Comparison of ENCODE assay signal across 8 cellular contexts in the genomic region with DNA sequence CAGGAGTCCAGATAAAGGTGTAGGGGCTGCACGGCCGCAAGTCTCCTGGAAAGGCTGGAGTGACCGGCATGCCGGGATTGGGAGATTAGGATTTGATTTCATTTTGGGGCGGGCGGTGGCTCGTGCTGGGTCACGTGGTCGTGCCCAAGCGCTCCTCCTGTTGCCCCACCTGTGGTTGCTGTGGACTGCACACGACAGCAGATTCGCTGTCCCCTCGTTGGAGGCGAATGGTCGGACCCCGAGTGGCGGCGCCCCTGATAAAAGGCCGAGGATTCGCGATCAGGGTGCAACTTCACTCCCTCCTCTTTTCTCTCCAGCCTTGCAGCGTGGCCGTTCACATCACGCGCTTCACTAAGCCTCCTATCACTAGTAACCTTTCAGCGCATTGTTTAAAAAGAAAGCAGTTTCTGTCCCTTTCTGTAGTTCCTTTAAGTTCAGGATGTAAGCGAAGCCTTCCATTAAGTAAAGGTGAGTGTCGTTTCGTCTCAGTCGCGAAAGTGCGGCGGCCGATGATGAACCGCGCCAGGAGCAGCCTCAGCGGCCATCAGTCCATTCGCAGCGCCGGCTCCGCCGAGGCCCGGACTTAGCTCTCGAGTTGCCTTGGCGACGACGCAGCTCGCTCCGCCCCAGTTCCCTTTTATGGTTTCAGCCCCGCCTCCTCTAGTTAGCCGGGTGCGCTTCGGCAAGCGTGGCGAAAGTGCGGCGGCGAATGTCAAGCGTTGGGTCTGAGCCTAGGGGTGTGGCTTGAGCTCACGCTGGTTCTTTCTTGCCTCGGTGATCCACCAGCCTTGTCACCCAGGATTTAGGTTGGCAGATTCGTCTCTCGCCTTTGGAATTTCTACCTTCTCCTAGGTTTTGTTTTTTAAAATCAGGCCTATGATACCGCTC.
DNase-seq lines count a peak whose midpoint lies in the region; ATAC-seq, FAIRE-seq and TF ChIP-seq lines count a peak whose summit lies in the region.

No MANE protein-coding gene starts in this region.

- H3K4me3 Mint-ChIP-seq in nephron = peak overlapping the region; percentile 95 to 99 (median 96)

- ATAC-seq in GM21515 (IDR thresholded peaks at IDR 0.05; ENCODE audit: unreplicated experiment) = peak; percentile 54

- TF ChIP-seq CTCF in D721Med (IDR thresholded peaks at IDR 0.05; ENCODE audit: insufficient read depth, missing control alignments) (no peak), RWPE1 (conservative IDR thresholded peaks at IDR 0.05; ENCODE audit: low read depth) (no peak), nephron (IDR thresholded peaks at IDR 0.05; ENCODE audit: unreplicated experiment in 3 of 3) (no peak)

- no peaks in the 10 kb centered on the region for H3K27me3 Mint-ChIP-seq in nephron (ENCODE audit: low read depth)

- CTCF ChIA-PET in RWPE1 (lab: Yijun Ruan, JAX) = no interaction called here

- DNase-seq in D721Med (ENCODE audit: insufficient read length, low spot score) = peak; percentile 88
- peak; percentile 96 for DNase-seq in RWPE1 (ENCODE audit: low spot score)
- peak; percentile 98 for DNase-seq in activated gamma-delta T cell treated with Interleukin-2 at 50 U/mL for 16 hours
- DNase-seq in fibroblast of the conjunctiva (ENCODE audit: low read depth) = peak; percentile 97
- DNase-seq in stimulated activated naive CD4-positive, alpha-beta T cell treated with Interleukin-2 at 50 U/mL for 16 hours (lab: John Stamatoyannopoulos, UW) = peak; percentile 90

- no peak for TF ChIP-seq RAD21 in Ishikawa (IDR thresholded peaks at IDR 0.05; ENCODE audit: low read depth)

- POLR2A ChIA-PET in RWPE1 (lab: Yijun Ruan, JAX; ENCODE audit: low non-redundant PET) = interaction anchor here (0.6 to 0.9 kb wide), 2 partner anchors 10 to 35 kb away, joined by 4 read pairs; no protein-coding TSS in a partner anchor

- H3K4me1 Mint-ChIP-seq in nephron = peaks cover 31% of the 10 kb centered on the region

- H3K27ac Mint-ChIP-seq in nephron = peak overlapping the region; percentile 99 to 100 (median 100)

- peak; percentile 70 for TF ChIP-seq EP300 in Ishikawa (IDR thresholded peaks at IDR 0.05; ENCODE audit: borderline replicate concordance)

- peaks cover 24% of the 10 kb centered on the region for H3K36me3 Mint-ChIP-seq in nephron (ENCODE audit: low read depth)

- FAIRE-seq in D721Med (lab: Jason Lieb, UNC) = peak; percentile 46

- H3K9me3 Mint-ChIP-seq in nephron = no peaks in the 10 kb centered on the region

- H3K27ac ChIP-seq in RWPE1 = peak overlapping the region; percentile 93

TF ChIP-seq in Ishikawa, 13 proteins besides CTCF, POLR2A, EP300 and RAD21:
- no peak; the same call in 1 of the 2 replicates for TF ChIP-seq EGR1 (IDR thresholded peaks at IDR 0.05)
- TF ChIP-seq MAX (IDR thresholded peaks at IDR 0.05) = peak; percentile 86
- peak; percentile 56 for TF ChIP-seq TEAD4 (IDR thresholded peaks at IDR 0.05)
- peak; percentile 44 for TF ChIP-seq TAF1 (IDR thresholded peaks at IDR 0.05; ENCODE audit: low read depth)
- no peak for TF ChIP-seq REST (IDR thresholded peaks at IDR 0.05; ENCODE audit: low read depth)
- no peak; the same call in 1 of the 2 replicates for TF ChIP-seq CEBPB (IDR thresholded peaks at IDR 0.05)
- peak; percentile 81 for TF ChIP-seq YY1 (IDR thresholded peaks at IDR 0.05; ENCODE audit: low read depth)
- TF ChIP-seq NFIC (IDR thresholded peaks at IDR 0.05) = 0 out of 2 replicates have a peak, but pooled peaks have one; percentile 19
- TF ChIP-seq ZBTB7A (IDR thresholded peaks at IDR 0.05; ENCODE audit: low read depth) = no peak
- TF ChIP-seq TCF12 (IDR thresholded peaks at IDR 0.05; ENCODE audit: low read depth) = peak; percentile 49; the same call in 1 of the 2 replicates
- TF ChIP-seq, protein P1, sequence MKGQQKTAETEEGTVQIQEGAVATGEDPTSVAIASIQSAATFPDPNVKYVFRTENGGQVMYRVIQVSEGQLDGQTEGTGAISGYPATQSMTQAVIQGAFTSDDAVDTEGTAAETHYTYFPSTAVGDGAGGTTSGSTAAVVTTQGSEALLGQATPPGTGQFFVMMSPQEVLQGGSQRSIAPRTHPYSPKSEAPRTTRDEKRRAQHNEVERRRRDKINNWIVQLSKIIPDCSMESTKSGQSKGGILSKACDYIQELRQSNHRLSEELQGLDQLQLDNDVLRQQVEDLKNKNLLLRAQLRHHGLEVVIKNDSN (IDR thresholded peaks at IDR 0.05) = peak; percentile 95
- no peak for TF ChIP-seq FOXM1 (IDR thresholded peaks at IDR 0.05; ENCODE audit: borderline replicate concordance, low read depth)
- TF ChIP-seq CREB1 (IDR thresholded peaks at IDR 0.05; ENCODE audit: low read depth) = peak; percentile 50

Comparison
In these comparisons a context has a peak if more than half of its experiments do, and no peak if none do; other contexts are left out.
1. Peak in every context shown above with its lines: DNase-seq, ATAC-seq and H3K27ac ChIP-seq.